Comparison of ENCODE assay signal across 8 cellular contexts in genomic region chr10:45673074-45673628, GRCh38. TPM values are rescaled to one million over a fixed set of nuclear protein-coding genes. Genes with fewer than 3 reads are reported as not detected.
A peak's percentile ranks its signal among the peaks of the same experiment; 100 is the strongest.
DNase-seq lines count a peak whose midpoint lies in the region; ATAC-seq and TF ChIP-seq lines count a peak whose summit lies in the region.

No MANE protein-coding gene starts in this region.

- no peaks in the 10 kb centered on the region for H3K27me3 ChIP-seq in Panc1 (ENCODE audit: control insufficient read depth, insufficient read depth, low read length)

- H3K4me1 ChIP-seq in Panc1 (ENCODE audit: control insufficient read depth, insufficient read depth, low read length), result peaks cover 6% of the 10 kb centered on the region; the same call in 1 of the 2 replicates

- peak overlapping the region; percentile 70 for H3K27ac Mint-ChIP-seq in osteocyte (ENCODE audit: unreplicated experiment)

- intact Hi-C loops in Panc1 (cut with micrococcal nuclease; ENCODE audit: unreplicated experiment), result loop anchor here (2.0 kb wide), 1 partner anchor 206 kb away; no protein-coding TSS in a partner anchor

- peaks cover 16% of the 10 kb centered on the region for H3K4me1 Mint-ChIP-seq in osteocyte (ENCODE audit: unreplicated experiment)

- ATAC-seq in Panc1 (no peak), HG03457 (IDR thresholded peaks at IDR 0.05; ENCODE audit: unreplicated experiment) (no peak)
- no peak for ATAC-seq in activated CD4-positive, CD25-positive, alpha-beta regulatory T cell treated with anti-CD3 and anti-CD28 coated beads, Interleukin-2, amount 50 U/mL, for 24 hours

- no peaks in the 10 kb centered on the region for H3K9me3 ChIP-seq in Panc1 (ENCODE audit: control insufficient read depth, insufficient read depth, low read depth, low read length)

- DNase-seq in NCI-H1436 (lab: John Stamatoyannopoulos, UW), result peak; percentile 1
- no peak for DNase-seq in NCI-H1436 treated with DMSO at 0.1 percent for 48 hours (lab: John Stamatoyannopoulos, UW)
- DNase-seq in Panc1 (ENCODE audit: low read depth, low spot score), result no peak
- no peak for DNase-seq in epithelial cell of proximal tubule (ENCODE audit: low read depth)
- no peak for DNase-seq in osteocyte (ENCODE audit: extremely low spot score, unreplicated experiment)
- DNase-seq in HPDE6-E6E7 (ENCODE audit: extremely low spot score), result no peak

- H3K36me3 ChIP-seq in Panc1 (ENCODE audit: control insufficient read depth, insufficient read depth, low read length), result no peaks in the 10 kb centered on the region

- in situ Hi-C loops in Panc1 (cut with HindIII; ENCODE audit: low pct_unique_long_range_greater_than_20kb, low sequenced_read_pairs), result no loop called here

- H3K4me3 ChIP-seq in Panc1 (ENCODE audit: low read depth in 2 of 2, low read length in 2 of 2) (peak overlapping the region; percentile 80 to 99), epithelial cell of proximal tubule (ENCODE audit: low read depth, low read length) (peak overlapping the region; percentile 92)

- peak overlapping the region; percentile 78 for H3K27ac ChIP-seq in Panc1 (ENCODE audit: low read length)

- POLR2A ChIA-PET in Panc1 (lab: Charles Lee), result no interaction called here

- H3K27me3 Mint-ChIP-seq in osteocyte (ENCODE audit: unreplicated experiment), result no peaks in the 10 kb centered on the region

- H3K36me3 Mint-ChIP-seq in osteocyte (ENCODE audit: unreplicated experiment), result peaks cover 2% of the 10 kb centered on the region

- TF ChIP-seq CTCF in Panc1 (IDR thresholded peaks at IDR 0.05) (no peak), epithelial cell of proximal tubule (conservative IDR thresholded peaks at IDR 0.05; ENCODE audit: low read depth, low read length) (no peak), osteocyte (IDR thresholded peaks at IDR 0.05) (no peak)

- CTCF ChIA-PET in Panc1 (lab: Charles Lee), result interaction anchor here (0.7 to 1.2 kb wide), 2 partner anchors 208 to 209 kb away, joined by 3 to 6 read pairs; no protein-coding TSS in a partner anchor

- no TSS peak for BruUV-seq in Panc1 (replicated peaks; lab: Mats Ljungman, UMichigan)

- H3K9me3 Mint-ChIP-seq in osteocyte (ENCODE audit: unreplicated experiment), result no peaks in the 10 kb centered on the region

- H3K4me3 Mint-ChIP-seq in osteocyte (ENCODE audit: unreplicated experiment), result peak overlapping the region; percentile 75

RNA-seq across cellular contexts. Expression of gene ZFAND4, which starts 0.6 kb away (rescaled TPM):
- 23.6 TPM for total RNA-seq in Panc1 (2021; ENCODE audit: unreplicated experiment)
- polyA plus RNA-seq in Panc1 (2012; ENCODE audit: insufficient read length), result 9.5 TPM
- 5.0 and 9.5 TPM in 2 replicates for total RNA-seq in epithelial cell of proximal tubule
- total RNA-seq in osteocyte, result 11.7 and 12.9 TPM in 2 replicates

RNA-seq across cellular contexts. Expression of gene WASHC2C, which starts 53.9 kb away (rescaled TPM):
- total RNA-seq in Panc1 (2021; ENCODE audit: unreplicated experiment) (73.6 TPM), epithelial cell of proximal tubule (19.0 and 20.6 TPM in 2 replicates), osteocyte (62.8 and 70.5 TPM in 2 replicates)
- 49.5 TPM for polyA plus RNA-seq in Panc1 (2012; ENCODE audit: insufficient read length)
